ENCODE assay signal across 8 cellular contexts in the genomic region with DNA sequence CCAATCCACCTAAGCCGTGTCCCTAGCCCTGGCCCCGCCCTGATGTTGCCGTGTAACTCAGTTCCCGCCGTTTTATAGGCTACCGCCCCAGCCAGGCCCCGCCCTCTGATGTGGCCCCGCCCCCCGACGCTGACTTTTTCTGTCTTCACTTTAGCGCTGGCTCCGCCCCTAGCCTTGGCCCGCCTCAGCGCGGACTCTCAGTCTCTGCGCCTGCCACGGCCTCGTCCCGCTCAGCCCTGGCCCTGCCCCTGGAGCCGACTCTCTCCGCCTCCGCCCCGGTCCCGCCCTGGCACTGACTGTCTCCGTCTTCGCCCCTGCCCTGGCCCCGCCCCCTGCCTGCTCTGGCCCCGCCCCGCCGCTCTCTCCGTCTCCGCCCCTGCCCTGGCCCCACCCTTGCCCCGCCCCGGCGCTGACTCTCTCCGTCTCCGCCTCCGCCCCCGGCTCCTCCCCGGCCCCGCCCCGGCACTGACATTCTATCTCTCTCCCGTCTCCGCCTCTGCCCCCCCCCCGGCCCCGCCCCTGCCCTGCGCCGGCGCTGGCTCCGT. TPM values are rescaled to one million over a fixed set of nuclear protein-coding genes. Genes with fewer than 3 reads are reported as not detected.
DNase-seq lines count a peak whose midpoint lies in the region; ATAC-seq and TF ChIP-seq lines count a peak whose summit lies in the region.

No MANE protein-coding gene starts in this region.

- H3K4me1 ChIP-seq in osteoblast (ENCODE audit: insufficient read depth, low read length), result peaks cover 9% of the 10 kb centered on the region

- no peaks in the 10 kb centered on the region for H3K36me3 ChIP-seq in osteoblast (ENCODE audit: insufficient read depth, low read length)

- peak overlapping the region; percentile 92 for H3K4me3 Mint-ChIP-seq in activated naive CD4-positive, alpha-beta T cell treated with anti-CD3 and anti-CD28 coated beads, Interleukin-2, amount 10 ng/mL, durations not matched to agents 7 days and 5 days

- ATAC-seq in HG02571 (IDR thresholded peaks at IDR 0.05; ENCODE audit: unreplicated experiment), result peak; percentile 80

- H4K20me1 ChIP-seq in osteoblast (ENCODE audit: insufficient read depth, low read length), result peaks cover 13% of the 10 kb centered on the region

- H3K36me3 Mint-ChIP-seq in activated naive CD4-positive, alpha-beta T cell treated with anti-CD3 and anti-CD28 coated beads, Interleukin-2, amount 10 ng/mL, durations not matched to agents 7 days and 5 days, result no peaks in the 10 kb centered on the region

- H3K9me3 Mint-ChIP-seq in activated naive CD4-positive, alpha-beta T cell treated with anti-CD3 and anti-CD28 coated beads, Interleukin-2, amount 10 ng/mL, durations not matched to agents 7 days and 5 days, result peaks cover 12% of the 10 kb centered on the region

- H3K27ac Mint-ChIP-seq in activated naive CD4-positive, alpha-beta T cell treated with anti-CD3 and anti-CD28 coated beads, Interleukin-2, amount 10 ng/mL, durations not matched to agents 7 days and 5 days, result peak overlapping the region; percentile 99

- no peak overlapping the region for H3K27ac ChIP-seq in osteoblast (ENCODE audit: low read depth, low read length)
- H3K27ac ChIP-seq in temporal lobe (ENCODE audit: low read depth, low read length), result peak overlapping the region; percentile 98

- H3K4me2 ChIP-seq in osteoblast (ENCODE audit: insufficient read depth, low read length), result peak overlapping the region; percentile 67

- DNase-seq in GF-D8 (lab: John Stamatoyannopoulos, UW) (peak; percentile 89), NCI-H1048 (lab: John Stamatoyannopoulos, UW) (peak; percentile 95), SK-N-DZ (ENCODE audit: low spot score) (peak; percentile 79), globus pallidus (ENCODE audit: low spot score) (peak; percentile 99), osteoblast (ENCODE audit: insufficient read length, low spot score, missing footprints) (peak; percentile 98)
- peak; percentile 99 for DNase-seq in activated naive CD4-positive, alpha-beta T cell treated with anti-CD3 and anti-CD28 coated beads, Interleukin-2, amount 10 ng/mL, durations not matched to agents 7 days and 5 days

- peaks cover 2% of the 10 kb centered on the region for H3K27me3 ChIP-seq in osteoblast (ENCODE audit: insufficient read depth, low read length)

- H3K9me3 ChIP-seq in osteoblast (ENCODE audit: low read depth, low read length), result peaks cover 3% of the 10 kb centered on the region

- peak overlapping the region; percentile 72 for H2AFZ ChIP-seq in osteoblast (ENCODE audit: low read length)

- peak overlapping the region; percentile 66 for H3K4me3 ChIP-seq in osteoblast (ENCODE audit: insufficient read depth, low read length)

- CTCF ChIA-PET in activated naive CD4-positive, alpha-beta T cell treated with anti-CD3 and anti-CD28 coated beads, Interleukin-2, amount 10 ng/mL, durations not matched to agents 7 days and 5 days (lab: Charles Lee), result interaction anchor here (0.7 to 11.4 kb wide), 19 partner anchors 9 to 704 kb away, joined by 3 to 465 read pairs (median 7); a partner anchor contains a TSS

- H3K79me2 ChIP-seq in osteoblast (ENCODE audit: insufficient read depth, low read length), result no peaks in the 10 kb centered on the region

- H3K27me3 Mint-ChIP-seq in activated naive CD4-positive, alpha-beta T cell treated with anti-CD3 and anti-CD28 coated beads, Interleukin-2, amount 10 ng/mL, durations not matched to agents 7 days and 5 days, result peaks cover 19% of the 10 kb centered on the region

- peaks cover 22% of the 10 kb centered on the region for H3K4me1 Mint-ChIP-seq in activated naive CD4-positive, alpha-beta T cell treated with anti-CD3 and anti-CD28 coated beads, Interleukin-2, amount 10 ng/mL, durations not matched to agents 7 days and 5 days

- TF ChIP-seq CTCF in osteoblast (IDR thresholded peaks at IDR 0.05; ENCODE audit: extremely low read depth, low read depth, low read length), result no peak

RNA-seq across cellular contexts. Expression of a gene that starts 5.2 kb away (rescaled TPM):
- not detected in 2 replicates for polyA plus RNA-seq in SK-N-DZ (2014; cell fraction: cytosol; rRNA removed)
- polyA plus RNA-seq in SK-N-DZ (2014; cell fraction: nucleus; rRNA removed), result 1.6 TPM in 1 of 2 replicates, not detected in the other
- total RNA-seq in osteoblast, result under 0.01 TPM in 1 of 2 replicates, not detected in the other
- total RNA-seq in temporal lobe, result under 0.01 TPM

RNA-seq across cellular contexts. Expression of a gene that starts 39.4 kb away (rescaled TPM):
- not detected in 2 replicates for polyA plus RNA-seq in SK-N-DZ (2014; cell fraction: cytosol; rRNA removed)
- not detected in 2 replicates for polyA plus RNA-seq in SK-N-DZ (2014; cell fraction: nucleus; rRNA removed)
- total RNA-seq in osteoblast (0.72 and 1.8 TPM in 2 replicates), temporal lobe (3.9 TPM)
